In the genomic region with DNA sequence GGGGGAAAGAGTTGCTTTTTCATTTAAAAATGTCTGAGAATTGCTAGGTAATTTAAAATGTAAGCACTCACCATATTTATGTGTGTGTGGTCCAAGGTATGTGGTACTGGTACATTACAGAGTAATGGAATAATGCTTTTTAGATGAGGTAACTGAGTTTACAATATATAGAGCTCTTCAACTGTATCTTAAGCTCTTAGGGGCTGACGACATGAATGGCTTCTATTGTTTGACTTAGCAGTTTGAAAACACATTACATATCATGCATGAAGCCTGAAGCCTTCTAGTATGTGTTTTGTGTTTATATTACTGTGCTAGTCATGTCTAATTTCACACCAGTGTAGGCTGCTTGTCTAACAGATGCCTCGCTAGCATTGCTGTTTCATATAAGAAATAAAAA, we compare ENCODE assay signal across 9 cellular contexts. TPM values are rescaled to one million over a fixed set of nuclear protein-coding genes. Genes with fewer than 3 reads are reported as not detected.
DNase-seq lines count a peak whose midpoint lies in the region; ATAC-seq, FAIRE-seq and TF ChIP-seq lines count a peak whose summit lies in the region.
"Had no signal": no experiment of that assay in that cellular context is flagged by ENCODE, and none has a peak within 500 bp of the region (broad histone marks: within the 10 kb centered on the region; RNA-seq: fewer than 3 reads in every experiment).

No MANE protein-coding gene starts in this region.

- no peaks in the 10 kb centered on the region for H3K36me3 ChIP-seq in HEK293 (ENCODE audit: control insufficient read depth in 2 of 2, insufficient read depth in 1 of 2, low read length in 2 of 2)
- H3K36me3 ChIP-seq in bronchial epithelial cell (ENCODE audit: control insufficient read depth, insufficient read depth, low read length), result no peaks in the 10 kb centered on the region
- H3K36me3 ChIP-seq in CD8-positive, alpha-beta T cell (ENCODE audit: insufficient read depth, low read length), result no peaks in the 10 kb centered on the region

- no peaks in the 10 kb centered on the region for H3K4me1 ChIP-seq in HEK293 (ENCODE audit: control insufficient read depth, insufficient read depth, low read length)
- H3K4me1 ChIP-seq in CD8-positive, alpha-beta T cell (ENCODE audit: insufficient read depth, low read length), result no peaks in the 10 kb centered on the region

- FAIRE-seq in bronchial epithelial cell (lab: Jason Lieb, UNC), result no peak

- no peaks in the 10 kb centered on the region for H3K27me3 ChIP-seq in bronchial epithelial cell (ENCODE audit: control insufficient read depth, insufficient read depth, low read length)
- no peaks in the 10 kb centered on the region for H3K27me3 ChIP-seq in CD8-positive, alpha-beta T cell (ENCODE audit: insufficient read depth, low read length)

- no peak overlapping the region for H3K27ac ChIP-seq in HEK293 (ENCODE audit: extremely low read depth, low read depth, low read length)
- H3K27ac ChIP-seq in CD8-positive, alpha-beta T cell (ENCODE audit: low read depth, low read length), result no peak overlapping the region

- DNase-seq in NCI-H2171 (lab: John Stamatoyannopoulos, UW), result peak; percentile 27
- DNase-seq in bronchial epithelial cell (ENCODE audit: low read depth), result peak; percentile 38
- no peak for DNase-seq in neural crest cell (ENCODE audit: low read depth, low spot score)
- DNase-seq in CD8-positive, alpha-beta T cell, result no peak
- DNase-seq in omental fat pad (ENCODE audit: low spot score), result no peak
- DNase-seq: midbrain had no signal

- peaks cover 11% of the 10 kb centered on the region for H3K4me1 Mint-ChIP-seq in neural crest cell
- peaks cover 3% of the 10 kb centered on the region for H3K4me1 Mint-ChIP-seq in CD8-positive, alpha-beta T cell (ENCODE audit: low read depth)

- no peaks in the 10 kb centered on the region for H3K9me3 Mint-ChIP-seq in neural crest cell
- no peaks in the 10 kb centered on the region for H3K9me3 Mint-ChIP-seq in CD8-positive, alpha-beta T cell
- H3K9me3 Mint-ChIP-seq: T-helper 2 cell treated with Interferon-gamma antibody and Interleukin-4, amounts not matched to agents 5 μg/mL and 100 μg/mL, for 36 hours had no signal

- H3K27me3 Mint-ChIP-seq in neural crest cell (ENCODE audit: low read depth), result no peaks in the 10 kb centered on the region
- peaks cover under 1% of the 10 kb centered on the region for H3K27me3 Mint-ChIP-seq in CD8-positive, alpha-beta T cell (ENCODE audit: low read depth)

- POLR2A ChIA-PET in HEK293 (lab: Yijun Ruan, JAX), result interaction anchor here (1.0 kb wide), 1 partner anchor 79 kb away, joined by 3 read pairs; no protein-coding TSS in a partner anchor
- POLR2A ChIA-PET in CD8-positive, alpha-beta T cell (lab: Charles Lee), result no interaction called here

- no peak for ATAC-seq in CD8-positive, alpha-beta T cell
- ATAC-seq in omental fat pad (ENCODE audit: low FRiP score), result no peak
- ATAC-seq in GM21447 (IDR thresholded peaks at IDR 0.05; ENCODE audit: unreplicated experiment), result no peak

- TF ChIP-seq CTCF in HEK293 (tag by site-specific recombination; IDR thresholded peaks at IDR 0.05), result no peak
- TF ChIP-seq CTCF in bronchial epithelial cell (IDR thresholded peaks at IDR 0.05; ENCODE audit: insufficient read depth, low read length, severe bottlenecking), result no peak
- no peak for TF ChIP-seq CTCF in neural crest cell (conservative IDR thresholded peaks at IDR 0.05)
- no peak for TF ChIP-seq CTCF in CD8-positive, alpha-beta T cell (IDR thresholded peaks at IDR 0.05)
- no peak for TF ChIP-seq CTCF in omental fat pad (IDR thresholded peaks at IDR 0.05)

- no peaks in the 10 kb centered on the region for H3K36me3 Mint-ChIP-seq in neural crest cell (ENCODE audit: low read depth)
- H3K36me3 Mint-ChIP-seq in CD8-positive, alpha-beta T cell, result no peaks in the 10 kb centered on the region

- intact Hi-C loops in CD8-positive, alpha-beta T cell (cut with DNase I, micrococcal nuclease), result no loop called here

- H3K4me3 ChIP-seq in HEK293 (ENCODE audit: low read depth, low read length), result no peak overlapping the region
- H3K4me3 ChIP-seq in bronchial epithelial cell (ENCODE audit: low read depth, low read length), result no peak overlapping the region
- no peak overlapping the region for H3K4me3 ChIP-seq in CD8-positive, alpha-beta T cell (ENCODE audit: low read depth, low read length)

- no peaks in the 10 kb centered on the region for H3K9me3 ChIP-seq in HEK293 (ENCODE audit: control insufficient read depth, insufficient read depth, low read depth, low read length)
- H3K9me3 ChIP-seq in CD8-positive, alpha-beta T cell (ENCODE audit: low read length), result no peaks in the 10 kb centered on the region

- CTCF ChIA-PET in HEK293 (lab: Yijun Ruan, JAX), result interaction anchor here (1.7 kb wide), 1 partner anchor 83 kb away, joined by 6 read pairs; no protein-coding TSS in a partner anchor
- CTCF ChIA-PET in CD8-positive, alpha-beta T cell (lab: Charles Lee), result no interaction called here

- peak overlapping the region; percentile 74 for H3K27ac Mint-ChIP-seq in neural crest cell (ENCODE audit: unreplicated experiment)
- H3K27ac Mint-ChIP-seq in CD8-positive, alpha-beta T cell, result no peak overlapping the region
- H3K27ac Mint-ChIP-seq: T-helper 2 cell treated with Interferon-gamma antibody and Interleukin-4, amounts not matched to agents 5 μg/mL and 100 μg/mL, for 36 hours had no signal

- H3K4me3 Mint-ChIP-seq in neural crest cell, result no peak overlapping the region
- no peak overlapping the region for H3K4me3 Mint-ChIP-seq in CD8-positive, alpha-beta T cell
- H3K4me3 Mint-ChIP-seq: T-helper 2 cell treated with Interferon-gamma antibody and Interleukin-4, amounts not matched to agents 5 μg/mL and 100 μg/mL, for 36 hours had no signal

TF ChIP-seq in HEK293, 187 proteins besides CTCF, POLR2A, EP300 and RAD21 (continues in another document):
- TF ChIP-seq INSM2 (tag by site-specific recombination; IDR thresholded peaks at IDR 0.05), result peak; percentile 62; the same call in 1 of the 2 replicates
- no peak for TF ChIP-seq ZFP69B (tag by site-specific recombination; IDR thresholded peaks at IDR 0.05)
- no peak for TF ChIP-seq ZNF184 (tag by site-specific recombination; IDR thresholded peaks at IDR 0.05)
- peak; percentile 27 for TF ChIP-seq ZNF24 (tag by site-specific recombination; IDR thresholded peaks at IDR 0.05)
- TF ChIP-seq, protein P1, sequence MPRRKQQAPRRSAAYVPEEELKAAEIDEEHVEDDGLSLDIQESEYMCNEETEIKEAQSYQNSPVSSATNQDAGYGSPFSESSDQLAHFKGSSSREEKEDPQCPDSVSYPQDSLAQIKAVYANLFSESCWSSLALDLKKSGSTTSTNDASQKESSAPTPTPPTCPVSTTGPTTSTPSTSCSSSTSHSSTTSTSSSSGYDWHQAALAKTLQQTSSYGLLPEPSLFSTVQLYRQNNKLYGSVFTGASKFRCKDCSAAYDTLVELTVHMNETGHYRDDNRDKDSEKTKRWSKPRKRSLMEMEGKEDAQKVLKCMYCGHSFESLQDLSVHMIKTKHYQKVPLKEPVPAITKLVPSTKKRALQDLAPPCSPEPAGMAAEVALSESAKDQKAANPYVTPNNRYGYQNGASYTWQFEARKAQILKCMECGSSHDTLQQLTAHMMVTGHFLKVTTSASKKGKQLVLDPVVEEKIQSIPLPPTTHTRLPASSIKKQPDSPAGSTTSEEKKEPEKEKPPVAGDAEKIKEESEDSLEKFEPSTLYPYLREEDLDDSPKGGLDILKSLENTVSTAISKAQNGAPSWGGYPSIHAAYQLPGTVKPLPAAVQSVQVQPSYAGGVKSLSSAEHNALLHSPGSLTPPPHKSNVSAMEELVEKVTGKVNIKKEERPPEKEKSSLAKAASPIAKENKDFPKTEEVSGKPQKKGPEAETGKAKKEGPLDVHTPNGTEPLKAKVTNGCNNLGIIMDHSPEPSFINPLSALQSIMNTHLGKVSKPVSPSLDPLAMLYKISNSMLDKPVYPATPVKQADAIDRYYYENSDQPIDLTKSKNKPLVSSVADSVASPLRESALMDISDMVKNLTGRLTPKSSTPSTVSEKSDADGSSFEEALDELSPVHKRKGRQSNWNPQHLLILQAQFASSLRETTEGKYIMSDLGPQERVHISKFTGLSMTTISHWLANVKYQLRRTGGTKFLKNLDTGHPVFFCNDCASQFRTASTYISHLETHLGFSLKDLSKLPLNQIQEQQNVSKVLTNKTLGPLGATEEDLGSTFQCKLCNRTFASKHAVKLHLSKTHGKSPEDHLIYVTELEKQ (tag by site-specific recombination; IDR thresholded peaks at IDR 0.05; ENCODE audit: borderline replicate concordance), result peak; percentile 64; the same call in 1 of the 2 replicates
- TF ChIP-seq ZNF366 (tag by site-specific recombination; conservative IDR thresholded peaks at IDR 0.05), result 0 out of 2 replicates have a peak, but pooled peaks have one; percentile 29
- no peak for TF ChIP-seq ZEB2 (tag by site-specific recombination; IDR thresholded peaks at IDR 0.05)
- no peak for TF ChIP-seq ZNF785 (tag by site-specific recombination; IDR thresholded peaks at IDR 0.05)
- peak; percentile 56; the same call in 1 of the 2 replicates for TF ChIP-seq GLI2 (tag by site-specific recombination; IDR thresholded peaks at IDR 0.05; ENCODE audit: borderline replicate concordance, low read depth)

RNA-seq across cellular contexts. Expression of gene GAS2, which starts 37.1 kb away (rescaled TPM):
- total RNA-seq in bronchial epithelial cell (1.1 and 1.8 TPM in 2 replicates), neural crest cell (3.3 and 3.4 TPM in 2 replicates), omental fat pad (1 to 10 TPM in 2 of 4 donors, under 1 TPM in 2; 0.63 to 4.9 (median 2.5) TPM)
- total RNA-seq in CD8-positive, alpha-beta T cell, result 1 to 10 TPM; 1.4 to 2.6 TPM

Comparison
In these comparisons a context has a peak if more than half of its experiments do, and no peak if none do; other contexts are left out.
1. DNase-seq: peak in NCI-H2171 (single experiment) and bronchial epithelial cell (single experiment); none in neural crest cell (single experiment), CD8-positive, alpha-beta T cell (0 of 7) and omental fat pad (single experiment).